ENCODE assay signal across 8 cellular contexts in the genomic region with DNA sequence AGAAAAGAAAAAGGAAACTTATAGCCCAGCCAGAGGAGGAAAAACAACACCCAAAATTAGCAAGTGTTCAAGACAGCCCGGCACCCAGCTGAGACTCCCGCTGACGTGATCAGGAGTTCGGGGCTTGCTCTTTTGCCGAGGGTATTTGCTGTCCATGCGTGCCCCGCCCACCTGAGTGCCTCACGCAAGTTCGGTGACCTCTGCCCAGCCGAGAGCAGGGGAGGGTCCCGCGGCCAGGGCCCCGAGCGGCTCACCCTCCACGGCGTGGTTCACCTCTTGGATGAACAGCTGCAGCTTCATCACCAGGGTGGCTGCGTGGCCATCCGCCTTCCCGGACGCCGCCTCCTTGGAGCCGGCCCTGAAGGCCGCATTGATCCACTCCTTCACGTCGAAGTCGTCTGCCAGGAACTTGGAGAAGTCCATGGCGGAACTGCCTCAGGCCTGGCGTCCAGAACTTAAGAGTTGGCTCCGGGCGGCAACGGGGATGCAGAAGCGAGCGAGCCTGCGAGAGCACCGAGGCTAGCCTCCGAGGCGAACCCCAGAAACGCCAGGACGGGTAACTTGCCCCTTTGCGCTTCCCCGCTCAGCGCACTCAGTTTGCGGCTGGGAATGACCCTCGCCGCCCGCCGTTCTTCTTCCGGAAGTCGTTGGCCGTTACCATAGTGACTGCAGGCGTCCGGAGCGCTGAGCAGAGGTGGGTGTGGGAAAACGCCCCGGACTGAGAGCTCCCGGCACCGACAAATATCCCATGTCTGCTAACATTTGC. TPM values are rescaled to one million over a fixed set of nuclear protein-coding genes. Genes with fewer than 3 reads are reported as not detected.
DNase-seq lines count a peak whose midpoint lies in the region; TF ChIP-seq lines count a peak whose summit lies in the region.

Gene COG7, minus strand, starts transcription at position 618 of the 766 bp plus-strand sequence. Its CDS starts 195 bp downstream, at position 423.

- peak within 1 kb of the TSS; percentile 91 for H3K4me3 Mint-ChIP-seq in osteocyte (ENCODE audit: unreplicated experiment)

- peak within 1 kb of the TSS; percentile 76 to 83 for H3K4me3 ChIP-seq in testis

- POLR2A ChIA-PET in HEK293T (lab: Yijun Ruan, JAX), result interaction anchor here (1.2 to 1.6 kb wide), 2 partner anchors 8 to 105 kb away, joined by 4 to 5 read pairs; partner anchors contain the start of genes EARS2 and UBFD1

- peak; percentile 44 for DNase-seq in GF-D8 (lab: John Stamatoyannopoulos, UW)
- peak; percentile 85 for DNase-seq in HEK293T (ENCODE audit: extremely low spot score)
- peak; percentile 29 for DNase-seq in NCI-H1048 (lab: John Stamatoyannopoulos, UW)
- peak; percentile 77 for DNase-seq in SW480 (ENCODE audit: low spot score)
- DNase-seq in activated naive CD8-positive, alpha-beta T cell treated with anti-CD3 and anti-CD28 coated beads, Interleukin-2, amount 50 U/mL, for 16 hours (ENCODE audit: low read depth, low spot score), result peak; percentile 66
- DNase-seq in head of caudate nucleus, result peak; percentile 71 to 96 (median 90)
- DNase-seq in osteocyte (ENCODE audit: extremely low spot score, unreplicated experiment), result peak; percentile 95
- peak; percentile 89 for DNase-seq in testis

- H3K4me1 ChIP-seq in testis, result peaks cover 6% of the 10 kb centered on the region

- CTCF ChIA-PET in HEK293T (lab: Yijun Ruan, JAX), result interaction anchor here (0.9 to 1.4 kb wide), 3 partner anchors 16 to 17 kb away, joined by 3 to 7 read pairs (median 4); no protein-coding TSS in a partner anchor

- no peak for TF ChIP-seq POLR2A in testis (IDR thresholded peaks at IDR 0.05)

- H3K27me3 Mint-ChIP-seq in osteocyte (ENCODE audit: unreplicated experiment), result no peaks in the 10 kb centered on the region

- peaks cover 32% of the 10 kb centered on the region for H3K4me1 Mint-ChIP-seq in osteocyte (ENCODE audit: unreplicated experiment)

- H3K36me3 ChIP-seq in testis (ENCODE audit: low read depth, missing control alignments), result no peaks in the 10 kb centered on the region

- intact Hi-C loops in head of caudate nucleus (cut with DNase I), result no loop called here
- intact Hi-C loops in testis (cut with DNase I; ENCODE audit: low total_unique reads), result no loop called here

- TF ChIP-seq CTCF in osteocyte (IDR thresholded peaks at IDR 0.05), result no peak
- TF ChIP-seq CTCF in testis (IDR thresholded peaks at IDR 0.05), result no peak

- H3K27me3 ChIP-seq in testis, result no peaks in the 10 kb centered on the region

- WGBS in testis, 2 donors, result 0 to 1% methylated on average over 21 to 52 of the region's 57 CpGs

- no peaks in the 10 kb centered on the region for H3K9me3 Mint-ChIP-seq in osteocyte (ENCODE audit: unreplicated experiment)

- peaks cover 5% of the 10 kb centered on the region for H3K36me3 Mint-ChIP-seq in osteocyte (ENCODE audit: unreplicated experiment)

- H3K27ac ChIP-seq in testis, result peak within 1 kb of the TSS; percentile 61 to 82

- peak within 1 kb of the TSS; percentile 86 for H3K27ac Mint-ChIP-seq in osteocyte (ENCODE audit: unreplicated experiment)

- no peaks in the 10 kb centered on the region for H3K9me3 ChIP-seq in testis

TF ChIP-seq in HEK293T, 16 proteins besides CTCF, POLR2A, EP300 and RAD21:
- TF ChIP-seq L3MBTL2 (conservative IDR thresholded peaks at IDR 0.05) (peak; percentile 70), CTBP1 (IDR thresholded peaks at IDR 0.05; ENCODE audit: borderline replicate concordance) (no peak), HDGF (IDR thresholded peaks at IDR 0.05; ENCODE audit: borderline replicate concordance) (0 out of 2 replicates have a peak, but pooled peaks have one; percentile 32), FOXA1 (IDR thresholded peaks at IDR 0.05) (no peak)

RNA-seq across cellular contexts. Expression of gene COG7, which starts in this region (rescaled TPM):
- total RNA-seq in osteocyte, result 25.4 and 26.1 TPM in 2 replicates
- total RNA-seq in testis, result 10 to 100 TPM; 35.1 to 40.7 TPM
- 21.5 TPM for polyA plus RNA-seq in testis (ENCODE audit: insufficient read depth, low read depth, low replicate concordance)

Comparison
In these comparisons a context has a peak if more than half of its experiments do, and no peak if none do; other contexts are left out.
1. Peak in every context shown above with its lines: DNase-seq, H3K4me3 ChIP-seq and H3K27ac ChIP-seq.
2. DNase-seq: peak in every context shown above with its lines; median percentile 95 in osteocyte; 90 in head of caudate nucleus; 89 in testis; 85 in HEK293T; 77 in SW480; 66 in activated naive CD8-positive, alpha-beta T cell treated with anti-CD3 and anti-CD28 coated beads, Interleukin-2, amount 50 U/mL, for 16 hours; 44 in GF-D8; 29 in NCI-H1048.